Comparison of ENCODE assay signal across 1 cellular context in genomic region chr16:30010817-30011504, GRCh38.
TF ChIP-seq lines count a peak whose summit lies in the region.

Gene DOC2A (minus strand): TSS chr16:30011027. CDS start chr16:30010222, 805 bp downstream.

TF ChIP-seq in WTC11, 78 proteins besides CTCF, POLR2A, EP300 and RAD21 (continued from another document):
- TF ChIP-seq, protein P1, sequence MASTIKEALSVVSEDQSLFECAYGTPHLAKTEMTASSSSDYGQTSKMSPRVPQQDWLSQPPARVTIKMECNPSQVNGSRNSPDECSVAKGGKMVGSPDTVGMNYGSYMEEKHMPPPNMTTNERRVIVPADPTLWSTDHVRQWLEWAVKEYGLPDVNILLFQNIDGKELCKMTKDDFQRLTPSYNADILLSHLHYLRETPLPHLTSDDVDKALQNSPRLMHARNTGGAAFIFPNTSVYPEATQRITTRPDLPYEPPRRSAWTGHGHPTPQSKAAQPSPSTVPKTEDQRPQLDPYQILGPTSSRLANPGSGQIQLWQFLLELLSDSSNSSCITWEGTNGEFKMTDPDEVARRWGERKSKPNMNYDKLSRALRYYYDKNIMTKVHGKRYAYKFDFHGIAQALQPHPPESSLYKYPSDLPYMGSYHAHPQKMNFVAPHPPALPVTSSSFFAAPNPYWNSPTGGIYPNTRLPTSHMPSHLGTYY (CRISPR knock-in tag; IDR thresholded peaks at IDR 0.05) = no peak
